ENCODE assay signal across 10 cellular contexts in genomic region chr6:10824819-10825218, GRCh38. TPM values are rescaled to one million over a fixed set of nuclear protein-coding genes. Genes with fewer than 3 reads are reported as not detected.
"Had no signal": no experiment of that assay in that cellular context is flagged by ENCODE, and none has a peak within 500 bp of the region (broad histone marks: within the 10 kb centered on the region; RNA-seq: fewer than 3 reads in every experiment).

No MANE protein-coding gene starts in this region.

- H3K27ac ChIP-seq: HL-60, KMS-11 had no signal

- H3K4me2 ChIP-seq: KMS-11 had no signal

- H3K9ac ChIP-seq: KMS-11 had no signal

- FAIRE-seq: HepG2, HTR-8/SVneo had no signal

- DNase-seq: IMR-90, KBM-7, KG1 had no signal

- ATAC-seq: HepG2 had no signal

RNA-seq across cellular contexts. Expression of gene MAK, which starts 13.5 kb away (rescaled TPM):
- total RNA-seq: HT-29, HT1080, IMR-90 had no signal
- polyA plus RNA-seq: HepG2, IMR-90 had no signal

RNA-seq across cellular contexts. Expression of gene GCM2, which starts 57.0 kb away (rescaled TPM):
- total RNA-seq: HepG2, HT-29, HT1080, IMR-90 had no signal
- polyA plus RNA-seq: HepG2, IgD-negative memory B cell, IMR-90 had no signal
